ENCODE assay signal across 12 cellular contexts in genomic region chr1:58774027-58774426, GRCh38. TPM values are rescaled to one million over a fixed set of nuclear protein-coding genes. Genes with fewer than 3 reads are reported as not detected.
A peak's percentile ranks its signal among the peaks of the same experiment; 100 is the strongest.
DNase-seq lines count a peak whose midpoint lies in the region; ATAC-seq and TF ChIP-seq lines count a peak whose summit lies in the region.
"Had no signal": no experiment of that assay in that cellular context is flagged by ENCODE, and none has a peak within 500 bp of the region (broad histone marks: within the 10 kb centered on the region; RNA-seq: fewer than 3 reads in every experiment).

No MANE protein-coding gene starts in this region.

- H3K4me1 ChIP-seq in PC-9 (replicated peaks; ENCODE audit: insufficient read depth) (peaks cover 16% of the 10 kb centered on the region), muscle layer of colon (ENCODE audit: insufficient read depth, low read length) (peaks cover 14% of the 10 kb centered on the region), thoracic aorta (ENCODE audit: control insufficient read depth in 1 of 2, low read depth in 2 of 2) (peaks cover 15 to 29% of the 10 kb centered on the region in 2 donors)

- H4K20me1 ChIP-seq in PC-9 (ENCODE audit: insufficient read depth) = no peaks in the 10 kb centered on the region

- H3K4me2 ChIP-seq in PC-9 = peak overlapping the region; percentile 31; the same call in 1 of the 2 replicates

- POLR2A ChIA-PET in activated CD4-positive, alpha-beta T cell treated with anti-CD3 and anti-CD28 coated beads, Interleukin-2, amount 10 ng/mL, durations not matched to agents 7 days and 5 days (lab: Charles Lee) = no interaction called here
- POLR2A ChIA-PET in PC-9 (lab: Charles Lee; ENCODE audit: unreplicated experiment) (no interaction called here), GM10248 (lab: Yijun Ruan, JAX) (interaction anchor here (0.9 to 2.7 kb wide), 2 partner anchors 10 to 12 kb away, joined by 3 to 12 read pairs; partner anchors contain the start of gene JUN)

- TF ChIP-seq CTCF in PC-9 (conservative IDR thresholded peaks at IDR 0.05) (no peak), thoracic aorta (IDR thresholded peaks at IDR 0.05) (no peak), dorsolateral prefrontal cortex (IDR thresholded peaks at IDR 0.05 in 54 of 56, conservative IDR thresholded peaks at IDR 0.05 in 2 of 56; ENCODE audit: low read depth in 1 of 56, partially characterized antibody in 56 of 56) (no peak), GM10248 (IDR thresholded peaks at IDR 0.05; ENCODE audit: control extremely low read depth, extremely low read depth, low read depth, missing control alignments) (no peak)

- H3K4me1 Mint-ChIP-seq in activated CD4-positive, alpha-beta T cell treated with anti-CD3 and anti-CD28 coated beads, Interleukin-2, amount 10 ng/mL, durations not matched to agents 7 days and 5 days = peaks cover 14% of the 10 kb centered on the region

- no peaks in the 10 kb centered on the region for H3K27me3 ChIP-seq in PC-9 (ENCODE audit: insufficient read depth, low read depth)
- H3K27me3 ChIP-seq in muscle layer of colon (ENCODE audit: control insufficient read depth in 1 of 2, insufficient read depth in 2 of 2, low read length in 2 of 2) = no peaks in the 10 kb centered on the region
- no peaks in the 10 kb centered on the region for H3K27me3 ChIP-seq in thoracic aorta (replicated peaks; ENCODE audit: insufficient read depth)
- no peaks in the 10 kb centered on the region for H3K27me3 ChIP-seq in dorsolateral prefrontal cortex

- intact Hi-C loops in PC-9 (cut with micrococcal nuclease; ENCODE audit: unreplicated experiment) (no loop called here), dorsolateral prefrontal cortex (cut with DNase I) (loop anchor here in 1 of 2 donors (10.0 kb wide), 1 partner anchor 229 kb away; the partner anchor contains the start of gene OMA1)

- H3K27ac ChIP-seq in PC-9 (no peak overlapping the region), muscle layer of colon (ENCODE audit: low read depth, low read length) (peak overlapping the region; percentile 27), thoracic aorta (peak overlapping the region; percentile 59 to 88), dorsolateral prefrontal cortex (peak overlapping the region in 22 of 59 donors; percentile 1 to 75 (median 43))
- H3K27ac ChIP-seq: SK-N-MC had no signal

- no peak overlapping the region for H3K9ac ChIP-seq in muscle layer of colon (ENCODE audit: low read length)

- H3K27ac Mint-ChIP-seq in activated CD4-positive, alpha-beta T cell treated with anti-CD3 and anti-CD28 coated beads, Interleukin-2, amount 10 ng/mL, durations not matched to agents 7 days and 5 days = peak overlapping the region; percentile 58
- H3K27ac Mint-ChIP-seq: progenitor cell of endocrine pancreas had no signal

- peaks cover 13% of the 10 kb centered on the region; the same call in 1 of the 2 replicates for H3F3A ChIP-seq in PC-9 (ENCODE audit: insufficient read depth, low read depth)

- H3K4me3 ChIP-seq in PC-9 (no peak overlapping the region), muscle layer of colon (ENCODE audit: low read depth in 1 of 2, low read length in 2 of 2) (no peak overlapping the region), thoracic aorta (no peak overlapping the region), dorsolateral prefrontal cortex (no peak overlapping the region)
- H3K4me3 ChIP-seq: SK-N-MC had no signal

- no peaks in the 10 kb centered on the region for H3K9me3 ChIP-seq in PC-9 (ENCODE audit: insufficient read depth, low read depth)
- no peaks in the 10 kb centered on the region for H3K9me3 ChIP-seq in muscle layer of colon (ENCODE audit: low read length)
- no peaks in the 10 kb centered on the region for H3K9me3 ChIP-seq in thoracic aorta

- no peaks in the 10 kb centered on the region for H3K9me3 Mint-ChIP-seq in activated CD4-positive, alpha-beta T cell treated with anti-CD3 and anti-CD28 coated beads, Interleukin-2, amount 10 ng/mL, durations not matched to agents 7 days and 5 days

- H3K27me3 Mint-ChIP-seq in activated CD4-positive, alpha-beta T cell treated with anti-CD3 and anti-CD28 coated beads, Interleukin-2, amount 10 ng/mL, durations not matched to agents 7 days and 5 days = peaks cover 5% of the 10 kb centered on the region

- no peak overlapping the region for H3K4me3 Mint-ChIP-seq in activated CD4-positive, alpha-beta T cell treated with anti-CD3 and anti-CD28 coated beads, Interleukin-2, amount 10 ng/mL, durations not matched to agents 7 days and 5 days

- H2AFZ ChIP-seq in PC-9 = no peak overlapping the region

- no peaks in the 10 kb centered on the region for H3K79me2 ChIP-seq in PC-9 (ENCODE audit: low read depth)

- DNase-seq in activated CD4-positive, alpha-beta T cell treated with anti-CD3 and anti-CD28 coated beads, Interleukin-2, amount 10 ng/mL, durations not matched to agents 7 days and 5 days = no peak
- no peak for DNase-seq in activated CD4-positive, alpha-beta T cell treated with anti-CD3 and anti-CD28 coated beads, Interleukin-2, amount 50 U/mL, for 48 hours
- DNase-seq in PC-9 (no peak), thoracic aorta (ENCODE audit: low spot score) (no peak), dorsolateral prefrontal cortex (no peak), GM10248 (ENCODE audit: extremely low spot score) (no peak)
- DNase-seq in activated CD4-positive, CD25-positive, alpha-beta regulatory T cell (lab: John Stamatoyannopoulos, UW) = no peak
- DNase-seq: activated naive CD4-positive, alpha-beta T cell treated with Interleukin-2 at 50 U/mL for 16 hours; GDM1 had no signal

- H3K36me3 Mint-ChIP-seq in activated CD4-positive, alpha-beta T cell treated with anti-CD3 and anti-CD28 coated beads, Interleukin-2, amount 10 ng/mL, durations not matched to agents 7 days and 5 days (ENCODE audit: low read depth) = no peaks in the 10 kb centered on the region

- CTCF ChIA-PET in activated CD4-positive, alpha-beta T cell treated with anti-CD3 and anti-CD28 coated beads, Interleukin-2, amount 10 ng/mL, durations not matched to agents 7 days and 5 days (lab: Charles Lee) = interaction anchor here (0.6 to 3.1 kb wide), 2 partner anchors 8 to 299 kb away, joined by 3 to 21 read pairs; no protein-coding TSS in a partner anchor
- CTCF ChIA-PET in PC-9 (lab: Charles Lee) (interaction anchor here (0.5 kb wide), 1 partner anchor 11 kb away, joined by 7 read pairs; no protein-coding TSS in a partner anchor), GM10248 (lab: Yijun Ruan, JAX) (interaction anchor here (1.0 to 1.6 kb wide), 5 partner anchors 14 to 925 kb away, joined by 3 to 4 read pairs (median 3); no protein-coding TSS in a partner anchor)

- H3K36me3 ChIP-seq in PC-9 (ENCODE audit: low read depth) (no peaks in the 10 kb centered on the region), muscle layer of colon (ENCODE audit: insufficient read depth, low read length) (no peaks in the 10 kb centered on the region), thoracic aorta (no peaks in the 10 kb centered on the region)

- no peak for ATAC-seq in thoracic aorta (ENCODE audit: insufficient number of reproducible peaks, low FRiP score, low read depth)

- no TSS peak for BruUV-seq in PC-9 (replicated peaks; lab: Mats Ljungman, UMichigan)

- no peaks in the 10 kb centered on the region for H3K9me2 ChIP-seq in PC-9 (ENCODE audit: insufficient read depth)

RNA-seq across cellular contexts. Expression of gene JUN, which starts 9.8 kb away (rescaled TPM):
- total RNA-seq in activated CD4-positive, alpha-beta T cell treated with anti-CD3 and anti-CD28 coated beads, Interleukin-2, amount 10 ng/mL, durations not matched to agents 7 days and 5 days = 10 to 100 TPM; 30.1 to 35.6 TPM
- total RNA-seq in PC-9 (2021) (74.7 and 93.7 TPM in 2 replicates), thoracic aorta (100 to 1,000 TPM; 132 to 396 TPM), dorsolateral prefrontal cortex (100 to 1,000 TPM in 18 of 120 experiments, 10 to 100 TPM in 102; 41.3 to 211 (median 70.6) TPM)
